Comparison of ENCODE assay signal across 12 cellular contexts in genomic region chr15:39213385-39213840, GRCh38.
A peak's percentile ranks its signal among the peaks of the same experiment; 100 is the strongest.
DNase-seq lines count a peak whose midpoint lies in the region; ATAC-seq and TF ChIP-seq lines count a peak whose summit lies in the region.
"Had no signal": no experiment of that assay in that cellular context is flagged by ENCODE, and none has a peak within 500 bp of the region (broad histone marks: within the 10 kb centered on the region; RNA-seq: fewer than 3 reads in every experiment).

No MANE protein-coding gene starts in this region.

- H3K36me3 ChIP-seq in osteoblast (ENCODE audit: insufficient read depth, low read length) (no peaks in the 10 kb centered on the region), tibial artery (no peaks in the 10 kb centered on the region)

- DNase-seq in H4 (ENCODE audit: low spot score) (peak; percentile 62), T1000 (lab: John Stamatoyannopoulos, UW) (peak; percentile 73), Right ventricle myocardium inferior (ENCODE audit: missing footprints) (peak; percentile 80), osteoblast (ENCODE audit: insufficient read length, low spot score, missing footprints) (peak; percentile 32), GM19240 (ENCODE audit: insufficient read length, low spot score) (no peak), tibial artery (no peak)
- DNase-seq: activated CD8-positive, alpha-beta memory T cell treated with anti-CD3 and anti-CD28 coated beads for 24 hours; GF-D8; NCI-H1930; stimulated activated CD4-positive, alpha-beta T cell treated with anti-CD3 and anti-CD28 coated beads, Interleukin-4, amount 100 ng/mL, for 4 hours had no signal

- H3K27ac ChIP-seq in osteoblast (ENCODE audit: low read depth, low read length), result peak overlapping the region; percentile 79
- H3K27ac ChIP-seq in tibial artery, result no peak overlapping the region

- no peaks in the 10 kb centered on the region for H3K27me3 ChIP-seq in osteoblast (ENCODE audit: insufficient read depth, low read length)
- no peaks in the 10 kb centered on the region for H3K27me3 ChIP-seq in tibial artery

- H3K79me2 ChIP-seq in osteoblast (ENCODE audit: insufficient read depth, low read length), result no peaks in the 10 kb centered on the region

- no peak overlapping the region for H3K4me3 ChIP-seq in osteoblast (ENCODE audit: insufficient read depth, low read length)
- H3K4me3 ChIP-seq in tibial artery, result no peak overlapping the region

- peaks cover 21% of the 10 kb centered on the region for H3K4me1 ChIP-seq in osteoblast (ENCODE audit: insufficient read depth, low read length)
- peaks cover 0 to 7% (median 0%) of the 10 kb centered on the region in 4 donors for H3K4me1 ChIP-seq in tibial artery

- H3K9me3 ChIP-seq in osteoblast (ENCODE audit: low read depth, low read length) (peaks cover 4% of the 10 kb centered on the region), tibial artery (peaks cover 0 to 6% (median 0%) of the 10 kb centered on the region in 3 donors)

- H4K20me1 ChIP-seq in osteoblast (ENCODE audit: insufficient read depth, low read length), result no peaks in the 10 kb centered on the region

- intact Hi-C loops in Right ventricle myocardium inferior (cut with DNase I) (no loop called here), tibial artery (cut with DNase I; ENCODE audit: low total_unique reads) (no loop called here)

- ATAC-seq in Right ventricle myocardium inferior, result peak; percentile 93
- no peak for ATAC-seq in HG03108 (IDR thresholded peaks at IDR 0.05; ENCODE audit: unreplicated experiment)
- ATAC-seq in HG03521 (IDR thresholded peaks at IDR 0.05; ENCODE audit: unreplicated experiment), result no peak

- no peak overlapping the region for H2AFZ ChIP-seq in osteoblast (ENCODE audit: low read length)

- peak overlapping the region; percentile 25 for H3K4me2 ChIP-seq in osteoblast (ENCODE audit: insufficient read depth, low read length)

- TF ChIP-seq CTCF in osteoblast (IDR thresholded peaks at IDR 0.05; ENCODE audit: extremely low read depth, low read depth, low read length), result no peak
- TF ChIP-seq CTCF in tibial artery (IDR thresholded peaks at IDR 0.05), result no peak

Comparison
In these comparisons a context has a peak if more than half of its experiments do, and no peak if none do; other contexts are left out.
1. DNase-seq: peak in H4 (single experiment), T1000 (single experiment), Right ventricle myocardium inferior (single experiment) and osteoblast (single experiment); none in GM19240 (single experiment) and tibial artery (0 of 2).